Comparison of ENCODE assay signal across 13 cellular contexts in the genomic region with DNA sequence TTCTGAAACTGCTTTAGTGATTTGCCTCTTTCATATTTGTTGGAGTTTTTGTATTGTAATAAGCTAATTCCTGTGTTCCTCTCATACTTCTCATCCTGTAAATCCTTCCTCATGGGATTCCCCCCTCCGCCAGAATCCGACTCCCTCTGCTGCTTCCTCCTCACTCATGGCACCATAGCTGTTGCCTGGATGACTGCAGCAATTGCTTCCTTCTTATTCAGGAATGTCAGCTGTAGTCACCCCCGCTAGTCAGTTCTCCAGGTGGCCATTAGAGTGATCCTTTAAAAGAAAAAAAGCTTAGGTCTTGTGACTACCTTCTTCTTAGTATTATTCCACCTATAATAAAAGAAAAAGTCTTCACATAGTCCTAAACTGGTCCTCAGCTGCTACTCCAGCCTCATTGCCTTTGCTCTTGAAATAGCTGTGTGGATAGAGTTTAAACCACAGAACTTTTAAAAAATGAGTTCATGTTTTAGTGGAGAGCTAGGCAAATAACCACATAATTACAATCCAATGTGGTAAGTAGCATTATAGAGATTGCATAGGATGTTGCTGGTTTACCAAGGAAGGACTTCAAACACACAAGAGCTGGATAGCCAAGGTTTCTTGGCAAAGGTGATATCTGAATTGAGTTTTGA.
"Had no signal": no experiment of that assay in that cellular context is flagged by ENCODE, and none has a peak within 500 bp of the region (broad histone marks: within the 10 kb centered on the region; RNA-seq: fewer than 3 reads in every experiment).

No MANE protein-coding gene starts in this region.

- H3K9me3 ChIP-seq: suprapubic skin had no signal

- H3K9me3 Mint-ChIP-seq: activated CD4-positive, alpha-beta memory T cell treated with anti-CD3 and anti-CD28 coated beads for 36 hours; activated naive CD8-positive, alpha-beta T cell treated with anti-CD3 and anti-CD28 coated beads for 36 hours; activated T-cell treated with anti-CD3 and anti-CD28 coated beads, Interleukin-2, amount 50 U/mL, for 4 hours; nephron progenitor cell had no signal

- H3K27ac ChIP-seq: cardiac muscle cell, hepatocyte, suprapubic skin had no signal

- H3K4me1 ChIP-seq: suprapubic skin had no signal

- H3K4me1 Mint-ChIP-seq: activated naive CD8-positive, alpha-beta T cell treated with anti-CD3 and anti-CD28 coated beads for 36 hours; nephron progenitor cell had no signal

- H3K4me3 ChIP-seq: cardiac muscle cell, hepatocyte, suprapubic skin had no signal

- H3K27ac Mint-ChIP-seq: activated CD4-positive, alpha-beta memory T cell treated with anti-CD3 and anti-CD28 coated beads for 36 hours; activated naive CD8-positive, alpha-beta T cell treated with anti-CD3 and anti-CD28 coated beads for 36 hours; nephron progenitor cell had no signal

- H3K27me3 ChIP-seq: cardiac muscle cell, hepatocyte, suprapubic skin had no signal

- DNase-seq: activated CD4-positive, alpha-beta memory T cell treated with anti-CD3 and anti-CD28 coated beads for 36 hours; activated gamma-delta T cell; activated naive CD8-positive, alpha-beta T cell treated with anti-CD3 and anti-CD28 coated beads for 36 hours; activated T-cell treated with anti-CD3 and anti-CD28 coated beads, Interleukin-2, amount 50 U/mL, for 4 hours; anterior cingulate cortex; nephron progenitor cell; stimulated activated CD4-positive, alpha-beta T cell treated with anti-CD3 and anti-CD28 coated beads, Interleukin-2, amount 100 ng/mL, for 48 hours; stimulated activated naive CD4-positive, alpha-beta T cell treated with Interleukin-2 at 50 U/mL for 16 hours; T-helper 9 cell had no signal

- H3K4me3 Mint-ChIP-seq: activated CD4-positive, alpha-beta memory T cell treated with anti-CD3 and anti-CD28 coated beads for 36 hours; activated naive CD8-positive, alpha-beta T cell treated with anti-CD3 and anti-CD28 coated beads for 36 hours; activated T-cell treated with anti-CD3 and anti-CD28 coated beads, Interleukin-2, amount 50 U/mL, for 4 hours; nephron progenitor cell had no signal

- ATAC-seq: activated T-cell treated with anti-CD3 and anti-CD28 coated beads, Interleukin-2, amount 50 U/mL, for 4 hours; left lobe of liver had no signal

- H3K27me3 Mint-ChIP-seq: activated CD4-positive, alpha-beta memory T cell treated with anti-CD3 and anti-CD28 coated beads for 36 hours; activated naive CD8-positive, alpha-beta T cell treated with anti-CD3 and anti-CD28 coated beads for 36 hours had no signal
